8 cellular contexts compared by ENCODE assay signal in the genomic region with DNA sequence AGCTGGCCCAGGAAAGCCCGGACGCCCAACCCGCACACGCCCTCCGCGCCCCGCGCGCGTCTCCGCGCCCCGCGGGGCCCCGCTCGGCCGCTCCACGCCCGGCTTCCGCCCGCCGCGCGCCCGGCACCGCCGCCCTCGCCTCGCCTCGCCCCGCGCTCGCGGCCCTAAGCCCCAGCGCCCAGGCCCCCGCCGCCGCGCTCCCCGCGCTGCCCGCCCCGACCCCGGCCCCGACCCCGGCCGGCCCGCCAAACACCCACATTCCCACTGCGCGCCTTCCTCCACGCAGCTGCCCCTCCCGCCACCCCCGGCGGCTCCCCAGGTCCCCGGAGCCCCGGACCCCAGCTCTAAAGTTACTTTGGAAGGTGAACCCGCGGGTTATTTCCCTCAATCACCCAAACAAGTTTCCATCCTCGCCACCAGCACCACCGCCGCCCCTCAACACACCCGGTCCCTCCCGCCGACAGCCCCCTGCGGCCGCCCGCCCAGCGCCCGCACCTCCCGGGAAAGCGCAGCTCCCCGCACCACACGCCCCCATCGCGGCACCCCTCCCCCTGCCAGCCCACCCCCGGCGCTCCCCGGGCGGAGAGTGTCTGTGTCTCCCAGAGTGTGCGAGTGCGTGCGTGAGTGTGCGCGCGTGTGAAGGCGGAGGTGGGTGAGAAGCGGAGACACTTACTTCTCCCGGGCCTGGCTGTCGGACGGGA. TPM values are rescaled to one million over a fixed set of nuclear protein-coding genes. Genes with fewer than 3 reads are reported as not detected.
DNase-seq lines count a peak whose midpoint lies in the region; ATAC-seq and TF ChIP-seq lines count a peak whose summit lies in the region.

No MANE protein-coding gene starts in this region.

- no peak for TF ChIP-seq POLR2A in thyroid gland (IDR thresholded peaks at IDR 0.05)

- no peak for DNase-seq in DND-41
- DNase-seq in H7 = peak; percentile 83
- DNase-seq in T follicular helper cell (ENCODE audit: low read depth) = peak; percentile 4
- DNase-seq in central memory CD8-positive, alpha-beta T cell (ENCODE audit: low spot score in 2 of 2) = no peak
- DNase-seq in memory B cell (ENCODE audit: low spot score in 2 of 2) = peak in 1 of 2 donors; percentile 20
- DNase-seq in thyroid gland = peak in 1 of 2 donors; percentile 18
- DNase-seq in NOMO-1 treated with dmso at 0.1 percent for 144 hours (lab: John Stamatoyannopoulos, UW; ENCODE audit: unreplicated experiment) = no peak

- TF ChIP-seq CTCF in DND-41 (IDR thresholded peaks at IDR 0.05; ENCODE audit: borderline replicate concordance, extremely low read depth, low read length, poor library complexity, severe bottlenecking) = no peak
- no peak for TF ChIP-seq CTCF in thyroid gland (IDR thresholded peaks at IDR 0.05)

- peak overlapping the region; percentile 65 to 69; a peak in 3 of 4 replicates for H3K4me3 ChIP-seq in DND-41 (ENCODE audit: low read depth in 1 of 2, low read length in 2 of 2)
- peak overlapping the region; percentile 94 for H3K4me3 ChIP-seq in H7 (ENCODE audit: insufficient read depth, low read depth, low read length)
- peak overlapping the region; percentile 14 to 93 (median 68) for H3K4me3 ChIP-seq in thyroid gland (replicated peaks in 1 of 3)

- H3K36me3 Mint-ChIP-seq in central memory CD8-positive, alpha-beta T cell (ENCODE audit: insufficient read depth) = peaks cover 12% of the 10 kb centered on the region
- no peaks in the 10 kb centered on the region for H3K36me3 Mint-ChIP-seq in memory B cell

- peak overlapping the region; percentile 91 for H3K27ac Mint-ChIP-seq in central memory CD8-positive, alpha-beta T cell (ENCODE audit: low read depth)
- peak overlapping the region; percentile 91 for H3K27ac Mint-ChIP-seq in memory B cell

- H3K27me3 ChIP-seq in DND-41 (ENCODE audit: insufficient read depth, low read length, poor library complexity) (no peaks in the 10 kb centered on the region), H7 (ENCODE audit: control insufficient read depth, insufficient read depth, low read length) (peaks cover 5% of the 10 kb centered on the region), thyroid gland (no peaks in the 10 kb centered on the region)

- no peak for ATAC-seq in DND-41 (ENCODE audit: insufficient read depth, low read depth)
- ATAC-seq in central memory CD8-positive, alpha-beta T cell (replicated peaks; ENCODE audit: extremely low read depth, poor library complexity, severe bottlenecking) = peak; percentile 39
- peak; percentile 24 for ATAC-seq in memory B cell (ENCODE audit: low read depth)
- no peak for ATAC-seq in HG03025 (IDR thresholded peaks at IDR 0.05; ENCODE audit: low FRiP score, unreplicated experiment)

- no peaks in the 10 kb centered on the region for H3K27me3 Mint-ChIP-seq in central memory CD8-positive, alpha-beta T cell
- no peaks in the 10 kb centered on the region for H3K27me3 Mint-ChIP-seq in memory B cell

- H2AFZ ChIP-seq in DND-41 (ENCODE audit: low read depth, low read length) = 0 out of 2 replicates have a peak overlapping the region, but pooled peaks have one; percentile 40

- H3K4me1 ChIP-seq in DND-41 (ENCODE audit: insufficient read depth, low read length) = peaks cover 49% of the 10 kb centered on the region
- H3K4me1 ChIP-seq in thyroid gland = peaks cover 23% of the 10 kb centered on the region in 2 donors

- H3K27ac ChIP-seq in DND-41 (ENCODE audit: low read length) (peak overlapping the region; percentile 82), thyroid gland (peak overlapping the region; percentile 85 to 98 (median 95))

- peak overlapping the region; percentile 48 for H3K4me2 ChIP-seq in DND-41 (ENCODE audit: insufficient read depth, low read length)

- no peaks in the 10 kb centered on the region for H3K9me3 Mint-ChIP-seq in central memory CD8-positive, alpha-beta T cell
- no peaks in the 10 kb centered on the region for H3K9me3 Mint-ChIP-seq in memory B cell

- peak overlapping the region; percentile 88 for H3K4me3 Mint-ChIP-seq in central memory CD8-positive, alpha-beta T cell
- H3K4me3 Mint-ChIP-seq in memory B cell = peak overlapping the region; percentile 97

- H4K20me1 ChIP-seq in DND-41 (ENCODE audit: insufficient read depth, low read length) = peaks cover 27% of the 10 kb centered on the region; the same call in 1 of the 2 replicates

- H3K36me3 ChIP-seq in DND-41 (ENCODE audit: insufficient read depth, low read length) = peaks cover 7% of the 10 kb centered on the region; the same call in 1 of the 2 replicates
- no peaks in the 10 kb centered on the region for H3K36me3 ChIP-seq in H7 (replicated peaks; ENCODE audit: control insufficient read depth, insufficient read depth, low read length)
- no peaks in the 10 kb centered on the region for H3K36me3 ChIP-seq in thyroid gland

- intact Hi-C loops in thyroid gland (cut with DNase I) = loop anchor here (2.0 kb wide), 1 partner anchor 100 kb away; no protein-coding TSS in a partner anchor

- peaks cover 23% of the 10 kb centered on the region for H3K4me1 Mint-ChIP-seq in central memory CD8-positive, alpha-beta T cell
- H3K4me1 Mint-ChIP-seq in memory B cell = peaks cover 16% of the 10 kb centered on the region

- H3K9me3 ChIP-seq in DND-41 (ENCODE audit: insufficient read depth, low read length, severe bottlenecking) (no peaks in the 10 kb centered on the region), thyroid gland (no peaks in the 10 kb centered on the region)

- 0 to 1% methylated on average over 17 to 40 of the region's 90 CpGs for WGBS in thyroid gland, 2 donors

- H3K79me2 ChIP-seq in DND-41 (ENCODE audit: insufficient read depth, low read length) = peaks cover 54% of the 10 kb centered on the region

- peak overlapping the region; percentile 74 for H3K9ac ChIP-seq in DND-41 (ENCODE audit: low read depth, low read length)

RNA-seq across cellular contexts. Expression of a gene that starts 0.4 kb away (rescaled TPM):
- total RNA-seq in H7 (2014; rRNA removed; shearing (Covaris generic)) = 26.1 and 38.8 TPM in 2 replicates
- total RNA-seq in thyroid gland = 10 to 100 TPM; 38.6 to 58.5 (median 51.8) TPM

Comparison
In these comparisons a context has a peak if more than half of its experiments do, and no peak if none do; other contexts are left out.
1. ATAC-seq: peak in central memory CD8-positive, alpha-beta T cell (single experiment) and memory B cell (single experiment); none in DND-41 (single experiment) and HG03025 (single experiment).
2. DNase-seq: peak in H7 (single experiment) and T follicular helper cell (single experiment); none in DND-41 (single experiment), central memory CD8-positive, alpha-beta T cell (0 of 2) and NOMO-1 treated with dmso at 0.1 percent for 144 hours (single experiment).
3. Peak in every context shown above with its lines, with median percentiles within 50 percentile points of each other: H3K4me3 ChIP-seq.